1 cellular context compared by ENCODE assay signal in the genomic region with DNA sequence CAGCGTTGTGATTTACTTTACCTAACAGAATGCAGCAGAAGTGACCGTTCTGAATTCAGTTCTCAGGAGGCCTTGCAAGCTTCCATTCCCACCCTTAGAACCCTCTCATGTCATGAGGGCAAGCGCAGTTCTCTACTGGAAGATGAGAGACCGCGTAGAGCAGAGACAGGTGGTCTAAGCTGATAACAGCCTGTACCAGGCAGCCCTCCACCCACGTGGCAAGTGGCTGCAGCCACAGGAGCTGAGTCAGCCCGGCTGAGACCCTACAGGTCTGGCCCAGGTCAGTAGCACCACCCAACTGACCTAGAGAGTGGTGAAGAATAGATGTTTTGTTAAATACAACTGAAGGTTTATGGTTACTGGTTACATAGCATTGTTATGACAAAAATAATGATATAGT. TPM values are rescaled to one million over a fixed set of nuclear protein-coding genes. Genes with fewer than 3 reads are reported as not detected.
"Had no signal": no experiment of that assay in that cellular context is flagged by ENCODE, and none has a peak within 500 bp of the region (broad histone marks: within the 10 kb centered on the region; RNA-seq: fewer than 3 reads in every experiment).

No MANE protein-coding gene starts in this region.

RNA-seq across cellular contexts. Expression of gene SHISA2, which starts 14.7 kb away (rescaled TPM):
- total RNA-seq: OCI-LY7 had no signal
